ENCODE assay signal across 20 cellular contexts in genomic region chr1:105795741-105796140, GRCh38.
"Had no signal": no experiment of that assay in that cellular context is flagged by ENCODE, and none has a peak within 500 bp of the region (broad histone marks: within the 10 kb centered on the region; RNA-seq: fewer than 3 reads in every experiment).

No MANE protein-coding gene starts in this region.

- H3K4me3 ChIP-seq: coronary artery, dorsolateral prefrontal cortex, esophagus muscularis mucosa, gastroesophageal sphincter, heart left ventricle, hepatocyte, left ventricle myocardium inferior, lower lobe of right lung, mucosa of descending colon had no signal

- H3K27ac ChIP-seq: coronary artery, dorsolateral prefrontal cortex, esophagus muscularis mucosa, foreskin keratinocyte, gastroesophageal sphincter, heart left ventricle, hepatocyte, left ventricle myocardium inferior, lower lobe of right lung had no signal

- H3K36me3 ChIP-seq: esophagus muscularis mucosa, gastroesophageal sphincter, heart left ventricle, left ventricle myocardium inferior, lower lobe of right lung had no signal

- ATAC-seq: foreskin keratinocyte, gastroesophageal sphincter, heart left ventricle, left colon, left lobe of liver, lower lobe of right lung, mucosa of descending colon had no signal

- DNase-seq: cerebellar nuclear complex; dermis blood vessel endothelial cell; dorsolateral prefrontal cortex; effector CD4-positive, alpha-beta T cell; effector memory CD4-positive, alpha-beta T cell; foreskin keratinocyte; hypothalamus; immature natural killer cell; islet precursor cell; left colon; left ventricle myocardium inferior; lower lobe of right lung; mesenchymal stem cell; mucosa of descending colon had no signal

- H3K4me1 ChIP-seq: esophagus muscularis mucosa, foreskin keratinocyte, gastroesophageal sphincter, heart left ventricle, left ventricle myocardium inferior, lower lobe of right lung had no signal

- H3K9me3 ChIP-seq: esophagus muscularis mucosa, gastroesophageal sphincter, heart left ventricle, left ventricle myocardium inferior, lower lobe of right lung, mucosa of descending colon had no signal

- H3K4me2 ChIP-seq: hepatocyte had no signal

- H2AFZ ChIP-seq: hepatocyte had no signal

- H3K27me3 ChIP-seq: esophagus muscularis mucosa, foreskin keratinocyte, gastroesophageal sphincter, heart left ventricle, hepatocyte had no signal
